12 cellular contexts compared by ENCODE assay signal in the genomic region with DNA sequence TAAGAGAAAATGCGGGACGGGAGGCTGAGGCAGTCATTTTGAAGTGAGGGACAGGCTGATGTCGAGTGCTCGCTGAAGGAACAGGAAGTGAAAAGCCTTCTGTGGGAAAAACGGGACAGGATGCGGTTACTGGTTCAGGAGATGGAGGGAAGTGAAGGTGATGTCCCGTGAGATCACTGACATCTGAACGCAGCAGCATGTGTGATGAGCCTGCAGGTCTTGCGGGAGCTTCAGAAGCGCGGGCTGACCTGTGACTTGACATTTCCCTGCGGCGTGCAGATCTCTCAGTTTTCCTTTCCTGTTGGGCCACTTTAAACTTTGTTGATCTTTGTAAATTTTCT.
DNase-seq lines count a peak whose midpoint lies in the region; ATAC-seq, FAIRE-seq and TF ChIP-seq lines count a peak whose summit lies in the region.
"Had no signal": no experiment of that assay in that cellular context is flagged by ENCODE, and none has a peak within 500 bp of the region (broad histone marks: within the 10 kb centered on the region; RNA-seq: fewer than 3 reads in every experiment).

No MANE protein-coding gene starts in this region.

- TF ChIP-seq POLR2A in GM12891 (IDR thresholded peaks at IDR 0.05; ENCODE audit: low read depth, low read length): no peak

- no peaks in the 10 kb centered on the region for H3K27me3 Mint-ChIP-seq in activated CD8-positive, alpha-beta T cell treated with anti-CD3 and anti-CD28 coated beads, Interleukin-2, amount 10 ng/mL, durations not matched to agents 7 days and 5 days (ENCODE audit: low read depth)
- no peaks in the 10 kb centered on the region for H3K27me3 Mint-ChIP-seq in natural killer cell treated with Interleukin-12 subunit alpha and Interleukin-12 subunit beta and Interleukin-15 and Interleukin-18, amount 100 ng/mL, for 72 hours
- H3K27me3 Mint-ChIP-seq: brain had no signal

- CTCF ChIA-PET in activated CD8-positive, alpha-beta T cell treated with anti-CD3 and anti-CD28 coated beads, Interleukin-2, amount 10 ng/mL, durations not matched to agents 7 days and 5 days (lab: Charles Lee): interaction anchor here (1.4 kb wide), 1 partner anchor 9 kb away, joined by 3 read pairs; no protein-coding TSS in a partner anchor

- ATAC-seq in HG03460 (IDR thresholded peaks at IDR 0.05; ENCODE audit: unreplicated experiment): peak; percentile 43
- ATAC-seq in activated CD8-positive, alpha-beta T cell treated with anti-CD3 and anti-CD28 coated beads, Interleukin-2, amount 10 ng/mL, durations not matched to agents 7 days and 5 days: peak; percentile 65
- ATAC-seq in natural killer cell treated with Interleukin-12 subunit alpha and Interleukin-12 subunit beta and Interleukin-15 and Interleukin-18, amount 100 ng/mL, for 72 hours: peak in 1 of 2 donors; percentile 61
- ATAC-seq in GM21786 (IDR thresholded peaks at IDR 0.05; ENCODE audit: unreplicated experiment): no peak
- ATAC-seq: gastrocnemius medialis had no signal

- peaks cover 54% of the 10 kb centered on the region for H3K4me1 Mint-ChIP-seq in activated CD8-positive, alpha-beta T cell treated with anti-CD3 and anti-CD28 coated beads, Interleukin-2, amount 10 ng/mL, durations not matched to agents 7 days and 5 days (ENCODE audit: low read depth)
- peaks cover 10 to 11% of the 10 kb centered on the region in 2 donors for H3K4me1 Mint-ChIP-seq in natural killer cell treated with Interleukin-12 subunit alpha and Interleukin-12 subunit beta and Interleukin-15 and Interleukin-18, amount 100 ng/mL, for 72 hours (ENCODE audit: low read depth in 2 of 2)
- H3K4me1 Mint-ChIP-seq: brain had no signal

- POLR2A ChIA-PET in activated CD8-positive, alpha-beta T cell treated with anti-CD3 and anti-CD28 coated beads, Interleukin-2, amount 10 ng/mL, durations not matched to agents 7 days and 5 days (lab: Charles Lee): no interaction called here

- peak overlapping the region; percentile 87 for H3K27ac Mint-ChIP-seq in activated CD8-positive, alpha-beta T cell treated with anti-CD3 and anti-CD28 coated beads, Interleukin-2, amount 10 ng/mL, durations not matched to agents 7 days and 5 days
- H3K27ac Mint-ChIP-seq in natural killer cell treated with Interleukin-12 subunit alpha and Interleukin-12 subunit beta and Interleukin-15 and Interleukin-18, amount 100 ng/mL, for 72 hours: peak overlapping the region; percentile 70 to 80

- H3K4me3 Mint-ChIP-seq in activated CD8-positive, alpha-beta T cell treated with anti-CD3 and anti-CD28 coated beads, Interleukin-2, amount 10 ng/mL, durations not matched to agents 7 days and 5 days: peak overlapping the region; percentile 53
- peak overlapping the region; percentile 81 for H3K4me3 Mint-ChIP-seq in natural killer cell treated with Interleukin-12 subunit alpha and Interleukin-12 subunit beta and Interleukin-15 and Interleukin-18, amount 100 ng/mL, for 72 hours
- H3K4me3 Mint-ChIP-seq: brain had no signal

- H3K36me3 Mint-ChIP-seq in activated CD8-positive, alpha-beta T cell treated with anti-CD3 and anti-CD28 coated beads, Interleukin-2, amount 10 ng/mL, durations not matched to agents 7 days and 5 days (ENCODE audit: low read depth): peaks cover 68% of the 10 kb centered on the region
- peaks cover 7% of the 10 kb centered on the region for H3K36me3 Mint-ChIP-seq in natural killer cell treated with Interleukin-12 subunit alpha and Interleukin-12 subunit beta and Interleukin-15 and Interleukin-18, amount 100 ng/mL, for 72 hours

- FAIRE-seq in GM12891 (lab: Jason Lieb, UNC): peak; percentile 96

- H3K9me3 Mint-ChIP-seq in activated CD8-positive, alpha-beta T cell treated with anti-CD3 and anti-CD28 coated beads, Interleukin-2, amount 10 ng/mL, durations not matched to agents 7 days and 5 days (ENCODE audit: insufficient read depth): no peaks in the 10 kb centered on the region
- H3K9me3 Mint-ChIP-seq in natural killer cell treated with Interleukin-12 subunit alpha and Interleukin-12 subunit beta and Interleukin-15 and Interleukin-18, amount 100 ng/mL, for 72 hours: no peaks in the 10 kb centered on the region
- H3K9me3 Mint-ChIP-seq: brain had no signal

- DNase-seq in GM12891 (ENCODE audit: insufficient read length, low spot score): peak; percentile 49
- DNase-seq in activated CD8-positive, alpha-beta T cell treated with anti-CD3 and anti-CD28 coated beads, Interleukin-2, amount 10 ng/mL, durations not matched to agents 7 days and 5 days: peak; percentile 69
- DNase-seq in natural killer cell treated with Interleukin-12 subunit alpha and Interleukin-12 subunit beta and Interleukin-15 and Interleukin-18, amount 100 ng/mL, for 72 hours (ENCODE audit: low spot score): no peak
- DNase-seq in NCI-H1694 treated with DMSO at 0.1 percent for 48 hours (lab: John Stamatoyannopoulos, UW): no peak
- DNase-seq in NCI-H1436 treated with DMSO at 0.1 percent for 48 hours (lab: John Stamatoyannopoulos, UW): no peak
- DNase-seq in COLO829 (ENCODE audit: low spot score): no peak
- DNase-seq: gastrocnemius medialis, NCI-H446, uterus had no signal

TF ChIP-seq in GM12891, 5 proteins besides CTCF, POLR2A, EP300 and RAD21:
- TF ChIP-seq SPI1 (IDR thresholded peaks at IDR 0.05; ENCODE audit: low read depth, low read length) (peak; percentile 94), POU2F2 (IDR thresholded peaks at IDR 0.05; ENCODE audit: low read depth, low read length) (no peak; the same call in 1 of the 2 replicates), POLR2AphosphoS5 (IDR thresholded peaks at IDR 0.05; ENCODE audit: low read depth, low read length) (no peak)

Comparison
In these comparisons a context has a peak if more than half of its experiments do, and no peak if none do; other contexts are left out.
1. DNase-seq: peak in GM12891 (single experiment) and activated CD8-positive, alpha-beta T cell treated with anti-CD3 and anti-CD28 coated beads, Interleukin-2, amount 10 ng/mL, durations not matched to agents 7 days and 5 days (single experiment); none in natural killer cell treated with Interleukin-12 subunit alpha and Interleukin-12 subunit beta and Interleukin-15 and Interleukin-18, amount 100 ng/mL, for 72 hours (single experiment), NCI-H1694 treated with DMSO at 0.1 percent for 48 hours (single experiment), NCI-H1436 treated with DMSO at 0.1 percent for 48 hours (single experiment) and COLO829 (single experiment).